16 cellular contexts compared by ENCODE assay signal in the genomic region with DNA sequence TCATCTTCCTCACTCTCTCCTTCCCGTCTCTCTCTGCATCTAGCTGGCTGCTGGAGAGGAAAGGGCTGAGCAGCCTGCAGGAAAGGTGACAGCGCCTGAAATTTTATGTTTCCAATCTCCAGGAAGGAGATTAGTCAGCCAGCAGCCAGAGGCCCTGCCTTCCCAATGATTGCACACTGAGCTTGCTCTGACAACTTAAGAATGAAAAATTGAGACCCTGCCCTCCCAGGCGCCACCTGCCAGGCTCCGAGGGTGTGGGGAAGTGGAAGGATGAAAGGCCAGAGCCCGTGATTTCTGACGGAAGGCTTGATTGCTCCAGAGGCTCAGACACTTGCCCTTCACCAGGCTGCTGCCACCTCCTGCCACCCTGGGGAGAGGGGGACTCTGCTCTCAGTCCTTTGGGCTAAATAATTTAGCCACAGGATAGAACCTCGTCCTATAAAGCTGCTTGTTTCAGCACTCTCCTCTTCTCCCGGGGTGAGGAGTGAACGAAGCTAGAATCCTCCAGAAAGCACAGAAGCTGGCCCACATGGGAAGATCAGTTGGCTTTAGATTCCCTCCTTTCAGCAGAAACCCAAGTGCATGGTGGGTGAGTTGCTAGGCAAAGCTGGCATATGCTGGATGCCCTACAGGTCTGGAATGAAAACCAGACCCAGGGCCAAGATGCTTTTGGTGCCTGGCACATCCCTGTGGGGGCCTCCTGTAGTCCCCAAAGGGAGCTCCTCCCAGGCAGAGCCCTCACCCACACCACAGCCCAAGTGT. TPM values are rescaled to one million over a fixed set of nuclear protein-coding genes. Genes with fewer than 3 reads are reported as not detected.
DNase-seq lines count a peak whose midpoint lies in the region; FAIRE-seq lines count a peak whose summit lies in the region.
"Had no signal": no experiment of that assay in that cellular context is flagged by ENCODE, and none has a peak within 500 bp of the region (broad histone marks: within the 10 kb centered on the region; RNA-seq: fewer than 3 reads in every experiment).

No MANE protein-coding gene starts in this region.

- WGBS in small intestine, 3 donors = 23 to 67% (median 49%) methylated on average over 9 of the region's 9 CpGs

- H3K4me3 ChIP-seq in small intestine (ENCODE audit: low read depth in 1 of 2, low read length in 2 of 2) = no peak overlapping the region
- H3K4me3 ChIP-seq: SJCRH30 had no signal

- no peak overlapping the region for H3K27ac ChIP-seq in small intestine (ENCODE audit: low read depth in 1 of 2, low read length in 1 of 2)
- H3K27ac ChIP-seq: SJCRH30 had no signal

- H3K4me1 ChIP-seq in small intestine (ENCODE audit: control insufficient read depth in 2 of 2, insufficient read depth in 1 of 2, low read depth in 1 of 2, low read length in 1 of 2) = no peaks in the 10 kb centered on the region
- H3K4me1 ChIP-seq: Caco-2, SJCRH30 had no signal

- peaks cover 0 to 2% of the 10 kb centered on the region in 2 donors for H3K36me3 ChIP-seq in small intestine (ENCODE audit: control insufficient read depth in 2 of 2, insufficient read depth in 2 of 2, low read length in 2 of 2)
- H3K36me3 ChIP-seq: SJCRH30 had no signal

- FAIRE-seq in small intestine (lab: Jason Lieb, UNC) = no peak

- H3K9me3 ChIP-seq in small intestine (ENCODE audit: control insufficient read depth, low read depth) = no peaks in the 10 kb centered on the region
- H3K9me3 ChIP-seq: Caco-2, SJCRH30 had no signal

- H3K27me3 ChIP-seq in small intestine (ENCODE audit: control insufficient read depth in 2 of 2, insufficient read depth in 2 of 2, low read length in 2 of 2) = no peaks in the 10 kb centered on the region
- H3K27me3 ChIP-seq: SJCRH30 had no signal

- DNase-seq in NCI-H1417 (lab: John Stamatoyannopoulos, UW) (peak; percentile 50 to 77 (median 56)), NCI-H1417 treated with DMSO at 0.1 percent for 48 hours (lab: John Stamatoyannopoulos, UW) (no peak), NCI-H446 treated with DMSO at 0.1 percent for 48 hours (lab: John Stamatoyannopoulos, UW) (peak; percentile 88), dermis blood vessel endothelial cell (peak; percentile 73), small intestine (peak; percentile 12), NCI-H748 (lab: John Stamatoyannopoulos, UW; ENCODE audit: unreplicated experiment) (no peak), dedifferentiated amniotic fluid mesenchymal stem cell (ENCODE audit: extremely low spot score) (no peak), SHP77 (lab: John Stamatoyannopoulos, UW) (no peak)
- DNase-seq: 8988T; Caco-2; NCI-H1436; NK-92 treated with Interleukin-12 subunit alpha and Interleukin-12 subunit beta, amount 100 ng/mL, for 24 hours; OCI-M1; RPMI8226; SJCRH30 had no signal

RNA-seq across cellular contexts. Expression of gene GRIN2C, which starts 33.6 kb away (rescaled TPM):
- total RNA-seq in dermis blood vessel endothelial cell = 0.14 and 0.17 TPM in 2 replicates
- under 1 TPM in 1 of 3 donors, not detected in 2; 0.37 TPM for polyA plus RNA-seq in small intestine
- total RNA-seq: SJCRH30 had no signal
- polyA plus RNA-seq: CD14-positive monocyte had no signal

RNA-seq across cellular contexts. Expression of gene FDXR, which starts 46.7 kb away (rescaled TPM):
- 36.2 and 59.5 TPM in 2 replicates for total RNA-seq in dermis blood vessel endothelial cell
- polyA plus RNA-seq in small intestine = 10 to 100 TPM; 12.4 to 16.6 (median 12.5) TPM

RNA-seq across cellular contexts. Expression of gene NAT9, which starts 50.0 kb away (rescaled TPM):
- 29.9 and 37.6 TPM in 2 replicates for total RNA-seq in dermis blood vessel endothelial cell
- 10 to 100 TPM; 12.4 to 28.3 (median 16.3) TPM for polyA plus RNA-seq in small intestine

Comparison
In these comparisons a context has a peak if more than half of its experiments do, and no peak if none do; other contexts are left out.
1. DNase-seq: peak in NCI-H1417 (3 of 3), NCI-H446 treated with DMSO at 0.1 percent for 48 hours (single experiment), dermis blood vessel endothelial cell (single experiment) and small intestine (single experiment); none in NCI-H1417 treated with DMSO at 0.1 percent for 48 hours (single experiment), NCI-H748 (single experiment), dedifferentiated amniotic fluid mesenchymal stem cell (single experiment) and SHP77 (0 of 2).